ENCODE assay signal across 1 cellular context in the genomic region with DNA sequence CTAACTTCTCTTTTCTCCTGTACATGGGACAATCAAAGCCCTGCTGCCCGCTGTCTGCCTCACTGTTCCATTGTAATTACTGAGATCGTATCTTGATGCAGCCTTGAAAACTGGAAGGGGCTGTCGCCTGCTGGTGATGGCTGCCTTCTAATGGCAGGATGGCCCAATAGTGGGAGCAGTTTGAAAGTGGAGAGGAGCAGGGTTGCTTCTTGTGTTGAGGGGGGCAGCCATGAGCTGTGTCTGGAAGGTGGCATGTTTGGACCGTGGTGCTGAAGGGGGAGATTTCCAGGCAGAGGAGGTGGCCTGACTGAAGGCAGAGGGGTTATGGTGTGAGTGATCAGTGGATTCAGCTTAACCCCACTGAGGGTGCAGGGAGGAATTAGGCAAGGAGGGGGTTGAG.
TF ChIP-seq lines count a peak whose summit lies in the region.

No MANE protein-coding gene starts in this region.

TF ChIP-seq in GM23338, 12 proteins besides CTCF, POLR2A, EP300 and RAD21 (continued from another document):
- TF ChIP-seq, protein P1, sequence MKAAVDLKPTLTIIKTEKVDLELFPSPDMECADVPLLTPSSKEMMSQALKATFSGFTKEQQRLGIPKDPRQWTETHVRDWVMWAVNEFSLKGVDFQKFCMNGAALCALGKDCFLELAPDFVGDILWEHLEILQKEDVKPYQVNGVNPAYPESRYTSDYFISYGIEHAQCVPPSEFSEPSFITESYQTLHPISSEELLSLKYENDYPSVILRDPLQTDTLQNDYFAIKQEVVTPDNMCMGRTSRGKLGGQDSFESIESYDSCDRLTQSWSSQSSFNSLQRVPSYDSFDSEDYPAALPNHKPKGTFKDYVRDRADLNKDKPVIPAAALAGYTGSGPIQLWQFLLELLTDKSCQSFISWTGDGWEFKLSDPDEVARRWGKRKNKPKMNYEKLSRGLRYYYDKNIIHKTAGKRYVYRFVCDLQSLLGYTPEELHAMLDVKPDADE (IDR thresholded peaks at IDR 0.05), result no peak
